In genomic region chr9:89999534-90000370, GRCh38 we compare ENCODE assay signal across 7 cellular contexts.
DNase-seq lines count a peak whose midpoint lies in the region; ATAC-seq, FAIRE-seq and TF ChIP-seq lines count a peak whose summit lies in the region.

No MANE protein-coding gene starts in this region.

- no peaks in the 10 kb centered on the region for H3K36me3 Mint-ChIP-seq in type B pancreatic cell

- no peaks in the 10 kb centered on the region for H3K27me3 Mint-ChIP-seq in type B pancreatic cell

- H3K4me3 Mint-ChIP-seq in type B pancreatic cell = peak overlapping the region; percentile 55

- intact Hi-C loops in pancreas (cut with DNase I) = loop anchor here in 2 of 3 donors (10.0 kb wide), 2 partner anchors 95 to 385 kb away; no protein-coding TSS in a partner anchor

- no peaks in the 10 kb centered on the region for H3K9me3 ChIP-seq in pancreas

- peak overlapping the region in 1 of 4 donors; percentile 21 for H3K4me3 ChIP-seq in pancreas

- H3K27me3 ChIP-seq in pancreas = no peaks in the 10 kb centered on the region

- peak overlapping the region; percentile 85 to 97 (median 90) for H3K27ac ChIP-seq in pancreas

- H3K27ac Mint-ChIP-seq in type B pancreatic cell = peak overlapping the region; percentile 63

- H3K36me3 ChIP-seq in pancreas = no peaks in the 10 kb centered on the region

- peaks cover 43% of the 10 kb centered on the region for H3K4me1 Mint-ChIP-seq in type B pancreatic cell (ENCODE audit: unreplicated experiment)

- peak; percentile 56 for DNase-seq in NCI-H2227 (lab: John Stamatoyannopoulos, UW; ENCODE audit: unreplicated experiment)
- DNase-seq in activated T-cell treated with anti-CD3 and anti-CD28 coated beads for 4 hours = peak; percentile 44
- peak; percentile 67 for DNase-seq in fibroblast of gingiva (ENCODE audit: low read depth)
- peak; percentile 81 to 95 (median 88) for DNase-seq in pancreas
- no peak for DNase-seq in type B pancreatic cell (ENCODE audit: extremely low spot score, unreplicated experiment)

- TF ChIP-seq CTCF in pancreas (IDR thresholded peaks at IDR 0.05) (no peak), type B pancreatic cell (conservative IDR thresholded peaks at IDR 0.05) (no peak)

- WGBS in pancreas, 2 donors = 6% methylated on average over 12 of the region's 12 CpGs

- ATAC-seq in GM18870 (IDR thresholded peaks at IDR 0.05; ENCODE audit: unreplicated experiment) (peak; percentile 96), HG03039 (IDR thresholded peaks at IDR 0.05; ENCODE audit: unreplicated experiment) (peak; percentile 86), pancreas (peak; percentile 91 to 94 (median 92))

- no peaks in the 10 kb centered on the region for H3K9me3 Mint-ChIP-seq in type B pancreatic cell

- FAIRE-seq in pancreas (lab: Jason Lieb, UNC) = peak; percentile 71

- H3K4me1 ChIP-seq in pancreas = peaks cover 22 to 47% (median 41%) of the 10 kb centered on the region in 3 donors
